ENCODE assay signal across 1 cellular context in the genomic region with DNA sequence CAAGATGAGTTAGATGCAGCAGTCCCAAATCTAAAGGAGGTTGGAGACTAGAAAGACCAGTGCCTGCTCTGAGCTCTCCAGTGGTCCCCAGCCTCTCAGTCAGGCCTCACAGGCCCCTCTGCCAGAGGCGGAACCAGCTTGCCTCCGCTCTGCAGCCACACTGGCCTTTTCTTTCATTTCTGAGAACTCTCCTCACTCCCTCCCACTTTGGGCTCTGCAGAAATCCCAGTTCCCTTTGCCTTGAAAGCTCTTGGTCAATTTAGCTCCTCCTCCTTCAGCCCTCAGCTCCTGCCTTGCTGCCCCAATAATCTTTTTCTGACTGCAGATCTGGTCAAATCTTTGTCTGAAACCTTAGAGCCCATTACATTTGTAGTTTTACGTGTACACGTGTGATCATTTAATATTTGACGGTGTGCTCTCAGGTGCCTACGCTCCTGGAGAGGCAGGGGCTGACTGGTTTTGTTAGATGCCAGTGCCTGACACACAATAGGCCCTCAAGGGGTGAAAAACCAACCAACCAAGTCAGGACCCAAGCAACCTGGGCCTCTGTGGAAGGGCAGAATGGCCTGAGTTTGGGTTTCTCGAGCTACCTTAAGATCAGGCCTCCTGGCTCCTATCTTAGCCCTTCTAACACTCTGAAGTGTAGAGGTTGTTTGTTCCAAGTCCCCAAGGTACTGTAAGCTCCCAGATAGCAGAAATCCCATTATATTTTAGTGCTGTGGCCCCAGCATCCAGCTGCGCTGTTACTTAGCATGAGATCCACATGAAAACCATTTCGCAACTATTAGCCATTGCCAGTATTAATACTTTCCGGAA.
TF ChIP-seq lines count a peak whose summit lies in the region.

No MANE protein-coding gene starts in this region.

TF ChIP-seq in K562, 482 proteins besides CTCF, POLR2A, EP300 and RAD21 (continued from another document and continues in another):
- TF ChIP-seq, protein P1, sequence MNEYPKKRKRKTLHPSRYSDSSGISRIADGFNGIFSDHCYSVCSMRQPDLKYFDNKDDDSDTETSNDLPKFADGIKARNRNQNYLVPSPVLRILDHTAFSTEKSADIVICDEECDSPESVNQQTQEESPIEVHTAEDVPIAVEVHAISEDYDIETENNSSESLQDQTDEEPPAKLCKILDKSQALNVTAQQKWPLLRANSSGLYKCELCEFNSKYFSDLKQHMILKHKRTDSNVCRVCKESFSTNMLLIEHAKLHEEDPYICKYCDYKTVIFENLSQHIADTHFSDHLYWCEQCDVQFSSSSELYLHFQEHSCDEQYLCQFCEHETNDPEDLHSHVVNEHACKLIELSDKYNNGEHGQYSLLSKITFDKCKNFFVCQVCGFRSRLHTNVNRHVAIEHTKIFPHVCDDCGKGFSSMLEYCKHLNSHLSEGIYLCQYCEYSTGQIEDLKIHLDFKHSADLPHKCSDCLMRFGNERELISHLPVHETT (CRISPR knock-in tag; conservative IDR thresholded peaks at IDR 0.05 in 1 of 2, IDR thresholded peaks at IDR 0.05 in 1 of 2) = no peak
- no peak for TF ChIP-seq CC2D1A (IDR thresholded peaks at IDR 0.05)
- no peak for TF ChIP-seq HDAC8 (tag; IDR thresholded peaks at IDR 0.05)
- TF ChIP-seq CCAR2 (IDR thresholded peaks at IDR 0.05; ENCODE audit: low read depth, low read length) = no peak
- TF ChIP-seq MAZ (CRISPR knock-in tag; conservative IDR thresholded peaks at IDR 0.05 in 1 of 2, IDR thresholded peaks at IDR 0.05 in 1 of 2) = peak in 1 of 2 experiments; percentile 59; a peak in 1 of 4 replicates
- TF ChIP-seq, protein P2, sequence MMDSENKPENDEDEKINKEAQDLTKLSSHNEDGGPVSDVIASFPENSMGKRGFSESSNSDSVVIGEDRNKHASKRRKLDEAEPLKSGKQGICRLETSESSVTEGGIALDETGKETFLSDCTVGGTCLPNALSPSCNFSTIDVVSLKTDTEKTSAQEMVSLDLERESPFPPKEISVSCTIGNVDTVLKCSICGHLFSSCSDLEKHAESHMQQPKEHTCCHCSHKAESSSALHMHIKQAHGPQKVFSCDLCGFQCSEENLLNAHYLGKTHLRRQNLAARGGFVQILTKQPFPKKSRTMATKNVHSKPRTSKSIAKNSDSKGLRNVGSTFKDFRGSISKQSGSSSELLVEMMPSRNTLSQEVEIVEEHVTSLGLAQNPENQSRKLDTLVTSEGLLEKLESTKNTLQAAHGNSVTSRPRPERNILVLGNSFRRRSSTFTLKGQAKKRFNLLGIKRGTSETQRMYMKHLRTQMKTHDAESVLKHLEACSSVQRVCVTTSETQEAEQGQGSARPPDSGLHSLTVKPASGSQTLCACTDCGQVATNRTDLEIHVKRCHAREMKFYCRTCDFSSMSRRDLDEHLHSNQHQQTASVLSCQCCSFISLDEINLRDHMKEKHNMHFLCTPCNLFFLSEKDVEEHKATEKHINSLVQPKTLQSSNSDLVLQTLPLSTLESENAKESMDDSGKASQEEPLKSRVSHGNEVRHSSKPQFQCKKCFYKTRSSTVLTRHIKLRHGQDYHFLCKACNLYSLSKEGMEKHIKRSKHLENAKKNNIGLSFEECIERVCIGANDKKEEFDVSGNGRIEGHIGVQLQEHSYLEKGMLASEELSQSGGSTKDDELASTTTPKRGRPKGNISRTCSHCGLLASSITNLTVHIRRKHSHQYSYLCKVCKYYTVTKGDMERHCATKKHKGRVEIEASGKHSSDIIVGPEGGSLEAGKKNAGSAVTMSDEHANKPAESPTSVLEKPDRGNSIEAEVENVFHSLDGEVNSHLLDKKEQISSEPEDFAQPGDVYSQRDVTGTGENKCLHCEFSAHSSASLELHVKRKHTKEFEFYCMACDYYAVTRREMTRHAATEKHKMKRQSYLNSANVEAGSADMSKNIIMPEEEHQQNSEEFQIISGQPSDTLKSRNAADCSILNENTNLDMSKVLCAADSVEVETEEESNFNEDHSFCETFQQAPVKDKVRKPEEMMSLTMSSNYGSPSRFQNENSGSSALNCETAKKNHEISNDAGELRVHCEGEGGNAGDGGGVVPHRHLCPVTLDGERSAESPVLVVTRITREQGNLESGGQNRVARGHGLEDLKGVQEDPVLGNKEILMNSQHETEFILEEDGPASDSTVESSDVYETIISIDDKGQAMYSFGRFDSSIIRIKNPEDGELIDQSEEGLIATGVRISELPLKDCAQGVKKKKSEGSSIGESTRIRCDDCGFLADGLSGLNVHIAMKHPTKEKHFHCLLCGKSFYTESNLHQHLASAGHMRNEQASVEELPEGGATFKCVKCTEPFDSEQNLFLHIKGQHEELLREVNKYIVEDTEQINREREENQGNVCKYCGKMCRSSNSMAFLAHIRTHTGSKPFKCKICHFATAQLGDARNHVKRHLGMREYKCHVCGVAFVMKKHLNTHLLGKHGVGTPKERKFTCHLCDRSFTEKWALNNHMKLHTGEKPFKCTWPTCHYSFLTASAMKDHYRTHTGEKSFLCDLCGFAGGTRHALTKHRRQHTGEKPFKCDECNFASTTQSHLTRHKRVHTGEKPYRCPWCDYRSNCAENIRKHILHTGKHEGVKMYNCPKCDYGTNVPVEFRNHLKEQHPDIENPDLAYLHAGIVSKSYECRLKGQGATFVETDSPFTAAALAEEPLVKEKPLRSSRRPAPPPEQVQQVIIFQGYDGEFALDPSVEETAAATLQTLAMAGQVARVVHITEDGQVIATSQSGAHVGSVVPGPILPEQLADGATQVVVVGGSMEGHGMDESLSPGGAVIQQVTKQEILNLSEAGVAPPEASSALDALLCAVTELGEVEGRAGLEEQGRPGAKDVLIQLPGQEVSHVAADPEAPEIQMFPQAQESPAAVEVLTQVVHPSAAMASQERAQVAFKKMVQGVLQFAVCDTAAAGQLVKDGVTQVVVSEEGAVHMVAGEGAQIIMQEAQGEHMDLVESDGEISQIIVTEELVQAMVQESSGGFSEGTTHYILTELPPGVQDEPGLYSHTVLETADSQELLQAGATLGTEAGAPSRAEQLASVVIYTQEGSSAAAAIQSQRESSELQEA (IDR thresholded peaks at IDR 0.05; ENCODE audit: low read depth) = no peak
- TF ChIP-seq FOXJ3 (CRISPR knock-in tag; IDR thresholded peaks at IDR 0.05) = no peak
- no peak for TF ChIP-seq ETV6 (IDR thresholded peaks at IDR 0.05; ENCODE audit: borderline replicate concordance in 1 of 2, low read depth in 2 of 2, low read length in 1 of 2)
- no peak for TF ChIP-seq ETV6 (CRISPR knock-in tag; IDR thresholded peaks at IDR 0.05; ENCODE audit: borderline replicate concordance)
- TF ChIP-seq, protein P3, sequence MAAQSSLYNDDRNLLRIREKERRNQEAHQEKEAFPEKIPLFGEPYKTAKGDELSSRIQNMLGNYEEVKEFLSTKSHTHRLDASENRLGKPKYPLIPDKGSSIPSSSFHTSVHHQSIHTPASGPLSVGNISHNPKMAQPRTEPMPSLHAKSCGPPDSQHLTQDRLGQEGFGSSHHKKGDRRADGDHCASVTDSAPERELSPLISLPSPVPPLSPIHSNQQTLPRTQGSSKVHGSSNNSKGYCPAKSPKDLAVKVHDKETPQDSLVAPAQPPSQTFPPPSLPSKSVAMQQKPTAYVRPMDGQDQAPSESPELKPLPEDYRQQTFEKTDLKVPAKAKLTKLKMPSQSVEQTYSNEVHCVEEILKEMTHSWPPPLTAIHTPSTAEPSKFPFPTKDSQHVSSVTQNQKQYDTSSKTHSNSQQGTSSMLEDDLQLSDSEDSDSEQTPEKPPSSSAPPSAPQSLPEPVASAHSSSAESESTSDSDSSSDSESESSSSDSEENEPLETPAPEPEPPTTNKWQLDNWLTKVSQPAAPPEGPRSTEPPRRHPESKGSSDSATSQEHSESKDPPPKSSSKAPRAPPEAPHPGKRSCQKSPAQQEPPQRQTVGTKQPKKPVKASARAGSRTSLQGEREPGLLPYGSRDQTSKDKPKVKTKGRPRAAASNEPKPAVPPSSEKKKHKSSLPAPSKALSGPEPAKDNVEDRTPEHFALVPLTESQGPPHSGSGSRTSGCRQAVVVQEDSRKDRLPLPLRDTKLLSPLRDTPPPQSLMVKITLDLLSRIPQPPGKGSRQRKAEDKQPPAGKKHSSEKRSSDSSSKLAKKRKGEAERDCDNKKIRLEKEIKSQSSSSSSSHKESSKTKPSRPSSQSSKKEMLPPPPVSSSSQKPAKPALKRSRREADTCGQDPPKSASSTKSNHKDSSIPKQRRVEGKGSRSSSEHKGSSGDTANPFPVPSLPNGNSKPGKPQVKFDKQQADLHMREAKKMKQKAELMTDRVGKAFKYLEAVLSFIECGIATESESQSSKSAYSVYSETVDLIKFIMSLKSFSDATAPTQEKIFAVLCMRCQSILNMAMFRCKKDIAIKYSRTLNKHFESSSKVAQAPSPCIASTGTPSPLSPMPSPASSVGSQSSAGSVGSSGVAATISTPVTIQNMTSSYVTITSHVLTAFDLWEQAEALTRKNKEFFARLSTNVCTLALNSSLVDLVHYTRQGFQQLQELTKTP (IDR thresholded peaks at IDR 0.05; ENCODE audit: low read depth in 1 of 2, partially characterized antibody in 2 of 2) = peak; percentile 45 to 55
- TF ChIP-seq, protein P4, sequence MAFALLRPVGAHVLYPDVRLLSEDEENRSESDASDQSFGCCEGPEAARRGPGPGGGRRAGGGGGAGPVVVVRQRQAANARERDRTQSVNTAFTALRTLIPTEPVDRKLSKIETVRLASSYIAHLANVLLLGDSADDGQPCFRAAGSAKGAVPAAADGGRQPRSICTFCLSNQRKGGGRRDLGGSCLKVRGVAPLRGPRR (CRISPR knock-in tag; IDR thresholded peaks at IDR 0.05) = 0 out of 2 replicates have a peak, but pooled peaks have one; percentile 6
- TF ChIP-seq, protein P5, sequence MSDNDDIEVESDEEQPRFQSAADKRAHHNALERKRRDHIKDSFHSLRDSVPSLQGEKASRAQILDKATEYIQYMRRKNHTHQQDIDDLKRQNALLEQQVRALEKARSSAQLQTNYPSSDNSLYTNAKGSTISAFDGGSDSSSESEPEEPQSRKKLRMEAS (CRISPR knock-in tag; IDR thresholded peaks at IDR 0.05) = 0 out of 2 replicates have a peak, but pooled peaks have one; percentile 19
- TF ChIP-seq, protein P6, sequence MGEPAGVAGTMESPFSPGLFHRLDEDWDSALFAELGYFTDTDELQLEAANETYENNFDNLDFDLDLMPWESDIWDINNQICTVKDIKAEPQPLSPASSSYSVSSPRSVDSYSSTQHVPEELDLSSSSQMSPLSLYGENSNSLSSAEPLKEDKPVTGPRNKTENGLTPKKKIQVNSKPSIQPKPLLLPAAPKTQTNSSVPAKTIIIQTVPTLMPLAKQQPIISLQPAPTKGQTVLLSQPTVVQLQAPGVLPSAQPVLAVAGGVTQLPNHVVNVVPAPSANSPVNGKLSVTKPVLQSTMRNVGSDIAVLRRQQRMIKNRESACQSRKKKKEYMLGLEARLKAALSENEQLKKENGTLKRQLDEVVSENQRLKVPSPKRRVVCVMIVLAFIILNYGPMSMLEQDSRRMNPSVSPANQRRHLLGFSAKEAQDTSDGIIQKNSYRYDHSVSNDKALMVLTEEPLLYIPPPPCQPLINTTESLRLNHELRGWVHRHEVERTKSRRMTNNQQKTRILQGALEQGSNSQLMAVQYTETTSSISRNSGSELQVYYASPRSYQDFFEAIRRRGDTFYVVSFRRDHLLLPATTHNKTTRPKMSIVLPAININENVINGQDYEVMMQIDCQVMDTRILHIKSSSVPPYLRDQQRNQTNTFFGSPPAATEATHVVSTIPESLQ (CRISPR knock-in tag; IDR thresholded peaks at IDR 0.05) = no peak
- peak; percentile 45; the same call in 1 of the 2 replicates for TF ChIP-seq SOX6 (IDR thresholded peaks at IDR 0.05)
- TF ChIP-seq, protein P7, sequence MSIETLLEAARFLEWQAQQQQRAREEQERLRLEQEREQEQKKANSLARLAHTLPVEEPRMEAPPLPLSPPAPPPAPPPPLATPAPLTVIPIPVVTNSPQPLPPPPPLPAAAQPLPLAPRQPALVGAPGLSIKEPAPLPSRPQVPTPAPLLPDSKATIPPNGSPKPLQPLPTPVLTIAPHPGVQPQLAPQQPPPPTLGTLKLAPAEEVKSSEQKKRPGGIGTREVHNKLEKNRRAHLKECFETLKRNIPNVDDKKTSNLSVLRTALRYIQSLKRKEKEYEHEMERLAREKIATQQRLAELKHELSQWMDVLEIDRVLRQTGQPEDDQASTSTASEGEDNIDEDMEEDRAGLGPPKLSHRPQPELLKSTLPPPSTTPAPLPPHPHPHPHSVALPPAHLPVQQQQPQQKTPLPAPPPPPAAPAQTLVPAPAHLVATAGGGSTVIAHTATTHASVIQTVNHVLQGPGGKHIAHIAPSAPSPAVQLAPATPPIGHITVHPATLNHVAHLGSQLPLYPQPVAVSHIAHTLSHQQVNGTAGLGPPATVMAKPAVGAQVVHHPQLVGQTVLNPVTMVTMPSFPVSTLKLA (conservative IDR thresholded peaks at IDR 0.05) = peak in 1 of 2 experiments; percentile 20; a peak in 1 of 4 replicates
